Comparison of ENCODE assay signal across 27 cellular contexts in genomic region chr11:74780277-74780870, GRCh38. TPM values are rescaled to one million over a fixed set of nuclear protein-coding genes. Genes with fewer than 3 reads are reported as not detected.
A peak's percentile ranks its signal among the peaks of the same experiment; 100 is the strongest.
DNase-seq lines count a peak whose midpoint lies in the region; ATAC-seq, FAIRE-seq and TF ChIP-seq lines count a peak whose summit lies in the region.
"Had no signal": no experiment of that assay in that cellular context is flagged by ENCODE, and none has a peak within 500 bp of the region (broad histone marks: within the 10 kb centered on the region; RNA-seq: fewer than 3 reads in every experiment).

No MANE protein-coding gene starts in this region.

- H3K4me1 ChIP-seq in neutrophil (ENCODE audit: control insufficient read depth in 1 of 2, insufficient read depth in 1 of 2, low read depth in 1 of 2, low read length in 1 of 2) = peaks cover 61 to 79% of the 10 kb centered on the region in 2 experiments
- H3K4me1 ChIP-seq in mucosa of descending colon (ENCODE audit: low read depth) = peaks cover 11% of the 10 kb centered on the region

- no peak overlapping the region for H3K4me3 Mint-ChIP-seq in MCF 10A (ENCODE audit: unreplicated experiment)
- H3K4me3 Mint-ChIP-seq: CD4-positive, alpha-beta T cell had no signal

- TF ChIP-seq POLR2A in GM12892 (IDR thresholded peaks at IDR 0.05; ENCODE audit: low read depth, low read length) = no peak

- TF ChIP-seq CTCF in dorsolateral prefrontal cortex (IDR thresholded peaks at IDR 0.05 in 54 of 56, conservative IDR thresholded peaks at IDR 0.05 in 2 of 56; ENCODE audit: low read depth in 1 of 56, partially characterized antibody in 56 of 56) = no peak
- TF ChIP-seq CTCF in neutrophil (IDR thresholded peaks at IDR 0.05) = no peak
- no peak for TF ChIP-seq CTCF in mucosa of descending colon (IDR thresholded peaks at IDR 0.05)
- no peak for TF ChIP-seq CTCF in MCF 10A (IDR thresholded peaks at IDR 0.05; ENCODE audit: unreplicated experiment)

- no peaks in the 10 kb centered on the region for H3K27me3 ChIP-seq in dorsolateral prefrontal cortex
- no peaks in the 10 kb centered on the region for H3K27me3 ChIP-seq in neutrophil
- H3K27me3 ChIP-seq: BLaER1, SJCRH30 had no signal

- no peaks in the 10 kb centered on the region for H3K27me3 Mint-ChIP-seq in MCF 10A (ENCODE audit: insufficient read depth, unreplicated experiment)
- H3K27me3 Mint-ChIP-seq: CD4-positive, alpha-beta T cell had no signal

- H3K36me3 ChIP-seq in neutrophil (no peaks in the 10 kb centered on the region), mucosa of descending colon (ENCODE audit: low read depth) (no peaks in the 10 kb centered on the region)
- H3K36me3 ChIP-seq: SJCRH30 had no signal

- H3K9me3 Mint-ChIP-seq in MCF 10A (ENCODE audit: unreplicated experiment) = no peaks in the 10 kb centered on the region
- H3K9me3 Mint-ChIP-seq: CD4-positive, alpha-beta T cell had no signal

- H3K9me3 ChIP-seq in neutrophil (no peaks in the 10 kb centered on the region), mucosa of descending colon (no peaks in the 10 kb centered on the region)
- H3K9me3 ChIP-seq: BLaER1, SJCRH30 had no signal

- no peak for DNase-seq in GM12892 (ENCODE audit: insufficient read length)
- peak; percentile 67 for DNase-seq in OCI-M1 (lab: John Stamatoyannopoulos, UW)
- no peak for DNase-seq in dorsolateral prefrontal cortex
- DNase-seq in medulla oblongata (ENCODE audit: extremely low spot score) = no peak
- no peak for DNase-seq in mucosa of descending colon
- no peak for DNase-seq in islet precursor cell
- DNase-seq in MCF 10A (ENCODE audit: unreplicated experiment) = no peak
- DNase-seq: CD4-positive, alpha-beta T cell; COR-L47; KG1; NCI-H1048; NCI-H1417; NCI-H1694; NCI-H2029 treated with DMSO at 0.1 percent for 48 hours; NCI-H446 treated with DMSO at 0.1 percent for 48 hours; NCI-H526; NCI-H82; NK-92 treated with Interleukin-12 subunit alpha and Interleukin-12 subunit beta, amount 100 ng/mL, for 24 hours; PC-9; SJCRH30 had no signal

- H3K4me3 ChIP-seq in dorsolateral prefrontal cortex (peak overlapping the region in 1 of 59 donors; percentile 19), neutrophil (ENCODE audit: low read depth in 1 of 2, low read length in 1 of 2) (no peak overlapping the region), mucosa of descending colon (no peak overlapping the region)
- H3K4me3 ChIP-seq: BLaER1, PC-9, SJCRH30 had no signal

- POLR2A ChIA-PET in MCF 10A (lab: Yijun Ruan, JAX) = interaction anchor here (0.7 kb wide), 1 partner anchor 83 kb away, joined by 4 read pairs; no protein-coding TSS in a partner anchor

- ATAC-seq in mucosa of descending colon = no peak
- ATAC-seq: Right ventricle myocardium inferior had no signal

- CTCF ChIA-PET in MCF 10A (lab: Yijun Ruan, JAX) = interaction anchor here (0.7 kb wide), 1 partner anchor 88 kb away, joined by 3 read pairs; no protein-coding TSS in a partner anchor

- peaks cover 11% of the 10 kb centered on the region for H3K36me3 Mint-ChIP-seq in MCF 10A (ENCODE audit: insufficient read depth, unreplicated experiment)

- peaks cover 10% of the 10 kb centered on the region for H3K4me1 Mint-ChIP-seq in MCF 10A (ENCODE audit: insufficient read depth, unreplicated experiment)

- intact Hi-C loops in dorsolateral prefrontal cortex (cut with DNase I) (no loop called here), mucosa of descending colon (cut with DNase I, micrococcal nuclease) (loop anchor here in 1 of 2 donors (2.0 kb wide), 1 partner anchor 50 kb away; no protein-coding TSS in a partner anchor), MCF 10A (cut with micrococcal nuclease) (no loop called here)

- peak; percentile 81 for FAIRE-seq in GM12892 (lab: Jason Lieb, UNC)
- FAIRE-seq: A204.1, G401.6, H54 had no signal

- BruUV-seq in MCF 10A (replicated peaks; lab: Mats Ljungman, UMichigan) = no TSS peak

- no peak overlapping the region for H3K27ac Mint-ChIP-seq in MCF 10A (ENCODE audit: low read depth, unreplicated experiment)
- H3K27ac Mint-ChIP-seq: CD4-positive, alpha-beta T cell had no signal

- peak overlapping the region in 40 of 59 donors; percentile 1 to 78 (median 51) for H3K27ac ChIP-seq in dorsolateral prefrontal cortex
- H3K27ac ChIP-seq in neutrophil = peak overlapping the region; percentile 96
- H3K27ac ChIP-seq: BLaER1, PC-9, SJCRH30 had no signal

RNA-seq across cellular contexts. Expression of gene RNF169, which starts 31.7 kb away (rescaled TPM):
- 6.0 TPM for polyA plus RNA-seq in GM12892 (2012; ENCODE audit: missing spikeins)
- total RNA-seq in dorsolateral prefrontal cortex = 10 to 100 TPM; 13.4 to 32.9 (median 19.4) TPM
- 10 to 100 TPM; 12.5 to 22.0 (median 14.0) TPM for total RNA-seq in mucosa of descending colon
- total RNA-seq in MCF 10A (2022) = 15.0 and 18.0 TPM in 2 replicates

RNA-seq across cellular contexts. Expression of gene CHRDL2, which starts 49.1 kb away (rescaled TPM):
- polyA plus RNA-seq in GM12892 (2012; ENCODE audit: missing spikeins) = not detected
- total RNA-seq in dorsolateral prefrontal cortex (1 to 10 TPM in 15 of 120 experiments, under 1 TPM in 34, not detected in 71; 0.27 to 3.1 (median 0.79) TPM), mucosa of descending colon (10 to 100 TPM in 2 of 3 donors, not detected in 1; 41.2 to 52.2 TPM), MCF 10A (2022) (not detected in 2 replicates)
- total RNA-seq: CD4-positive, alpha-beta T cell; PC-9; RPMI7951; SJCRH30 had no signal
